Comparison of ENCODE assay signal across 8 cellular contexts in genomic region chr6:155177369-155177961, GRCh38.
DNase-seq lines count a peak whose midpoint lies in the region; ATAC-seq, FAIRE-seq and TF ChIP-seq lines count a peak whose summit lies in the region.

No MANE protein-coding gene starts in this region.

- ATAC-seq in GM21515 (IDR thresholded peaks at IDR 0.05; ENCODE audit: unreplicated experiment): peak; percentile 26
- peak in 3 of 4 donors; percentile 56 to 68 (median 68) for ATAC-seq in pancreas
- no peak for ATAC-seq in GM21447 (IDR thresholded peaks at IDR 0.05; ENCODE audit: unreplicated experiment)
- ATAC-seq in HG03097 (IDR thresholded peaks at IDR 0.05; ENCODE audit: low FRiP score, unreplicated experiment): no peak

- DNase-seq in COR-L47 (lab: John Stamatoyannopoulos, UW) (peak; percentile 51), NCI-H2081 (lab: John Stamatoyannopoulos, UW) (peak; percentile 47 to 50), fibroblast of lung (ENCODE audit: low read depth in 2 of 2) (peak; percentile 54 to 85), pancreas (peak in 1 of 6 donors; percentile 25)

- H3K27me3 ChIP-seq in fibroblast of lung (ENCODE audit: control insufficient read depth, insufficient read depth, low read length) (no peaks in the 10 kb centered on the region), pancreas (no peaks in the 10 kb centered on the region)

- H2AFZ ChIP-seq in fibroblast of lung (ENCODE audit: low read length): no peak overlapping the region

- WGBS in pancreas, 2 donors: 82 to 84% methylated on average over 4 of the region's 4 CpGs

- H3K4me2 ChIP-seq in fibroblast of lung (ENCODE audit: extremely low read depth, insufficient read depth, low read length): no peak overlapping the region

- TF ChIP-seq CTCF in fibroblast of lung (conservative IDR thresholded peaks at IDR 0.05 in 1 of 2, IDR thresholded peaks at IDR 0.05 in 1 of 2; ENCODE audit: low read depth in 1 of 2, low read length in 2 of 2): peak; percentile 45 to 55
- peak; percentile 31 to 67 (median 45) for TF ChIP-seq CTCF in pancreas (IDR thresholded peaks at IDR 0.05)

- intact Hi-C loops in pancreas (cut with DNase I): loop anchor here in 1 of 3 donors (5.0 to 10.0 kb wide), 2 partner anchors 250 to 503 kb away; no protein-coding TSS in a partner anchor

- no peaks in the 10 kb centered on the region for H3K79me2 ChIP-seq in fibroblast of lung (ENCODE audit: control insufficient read depth, insufficient read depth, low read length)

- H3K4me1 ChIP-seq in fibroblast of lung (ENCODE audit: control insufficient read depth, extremely low read depth, insufficient read depth, low read length) (no peaks in the 10 kb centered on the region), pancreas (no peaks in the 10 kb centered on the region)

- H3K27ac ChIP-seq in fibroblast of lung (ENCODE audit: insufficient read depth, low read length): no peak overlapping the region
- no peak overlapping the region for H3K27ac ChIP-seq in pancreas

- H3K9me3 ChIP-seq in fibroblast of lung (ENCODE audit: control insufficient read depth, insufficient read depth, low read depth, low read length): no peaks in the 10 kb centered on the region
- no peaks in the 10 kb centered on the region for H3K9me3 ChIP-seq in pancreas

- no peaks in the 10 kb centered on the region for H4K20me1 ChIP-seq in fibroblast of lung (ENCODE audit: control insufficient read depth, extremely low read depth, insufficient read depth, low read length)

- no peaks in the 10 kb centered on the region for H3K36me3 ChIP-seq in fibroblast of lung (ENCODE audit: control insufficient read depth, insufficient read depth, low read length)
- H3K36me3 ChIP-seq in pancreas: no peaks in the 10 kb centered on the region

- no peak overlapping the region for H3K9ac ChIP-seq in fibroblast of lung (ENCODE audit: insufficient read depth, low read length)

- peak; percentile 89 for FAIRE-seq in TTC549 (lab: Jason Lieb, UNC)
- peak; percentile 80 for FAIRE-seq in pancreas (lab: Jason Lieb, UNC)

- no peak overlapping the region for H3K4me3 ChIP-seq in fibroblast of lung (replicated peaks in 1 of 4; ENCODE audit: control extremely low read depth in 1 of 4, insufficient read depth in 1 of 4, low read depth in 3 of 4, low read length in 4 of 4)
- no peak overlapping the region for H3K4me3 ChIP-seq in pancreas

Comparison
In these comparisons a context has a peak if more than half of its experiments do, and no peak if none do; other contexts are left out.
1. ATAC-seq: peak in GM21515 (single experiment) and pancreas (3 of 4); none in GM21447 (single experiment) and HG03097 (single experiment).